20 cellular contexts compared by ENCODE assay signal in genomic region chr16:69321080-69321479, GRCh38. TPM values are rescaled to one million over a fixed set of nuclear protein-coding genes. Genes with fewer than 3 reads are reported as not detected.
"Had no signal": no experiment of that assay in that cellular context is flagged by ENCODE, and none has a peak within 500 bp of the region (broad histone marks: within the 10 kb centered on the region; RNA-seq: fewer than 3 reads in every experiment).

No MANE protein-coding gene starts in this region.

- FAIRE-seq: kidney had no signal

- ATAC-seq: psoas muscle, right lobe of liver had no signal

- H3K27me3 ChIP-seq: ascending aorta, right lobe of liver, SJCRH30, tibial nerve, vagina had no signal

- H3K4me3 ChIP-seq: ascending aorta, psoas muscle, right lobe of liver, SJCRH30, tibial nerve, vagina had no signal

- H3K9me3 ChIP-seq: ascending aorta, psoas muscle, right lobe of liver, SJCRH30, tibial nerve, vagina had no signal

- DNase-seq: activated CD4-positive, alpha-beta T cell treated with anti-CD3 and anti-CD28 coated beads, Interleukin-2, amount 50 U/mL, for 1 hour; foreskin fibroblast; glutamatergic neuron; hypothalamus; kidney; mesenchymal stem cell; psoas muscle; SJCRH30; stimulated activated CD4-positive, alpha-beta T cell treated with anti-CD3 and anti-CD28 coated beads, Interleukin-2, amount 100 ng/mL, for 24 hours; stimulated activated naive CD4-positive, alpha-beta T cell treated with Interleukin-2 at 50 U/mL for 16 hours; substantia nigra; SW 1271 had no signal

- H3K9me3 Mint-ChIP-seq: nephron; T-helper 2 cell treated with Interferon-gamma antibody and Interleukin-4, amounts not matched to agents 5 μg/mL and 100 μg/mL, for 36 hours had no signal

- H3K4me1 ChIP-seq: ascending aorta, SJCRH30 had no signal

- H3K27ac Mint-ChIP-seq: nephron; T-helper 2 cell treated with Interferon-gamma antibody and Interleukin-4, amounts not matched to agents 5 μg/mL and 100 μg/mL, for 36 hours had no signal

- H3K27ac ChIP-seq: ascending aorta, psoas muscle, right lobe of liver, SJCRH30, tibial nerve, vagina had no signal

- H3K4me3 Mint-ChIP-seq: nephron; T-helper 2 cell treated with Interferon-gamma antibody and Interleukin-4, amounts not matched to agents 5 μg/mL and 100 μg/mL, for 36 hours had no signal

RNA-seq across cellular contexts. Expression of gene TMED6, which starts 30.5 kb away (rescaled TPM):
- total RNA-seq: ascending aorta, bronchial epithelial cell, omental fat pad, SJCRH30, tibial nerve, vagina had no signal
